Comparison of ENCODE assay signal across 1 cellular context in genomic region chr1:116448785-116449385, GRCh38.
TF ChIP-seq lines count a peak whose summit lies in the region.

No MANE protein-coding gene starts in this region.

TF ChIP-seq in IMR-90, 13 proteins besides CTCF, POLR2A, EP300 and RAD21 (continued from another document):
- TF ChIP-seq SMC3 (IDR thresholded peaks at IDR 0.05; ENCODE audit: low read depth, low read length): no peak
- no peak for TF ChIP-seq RFX5 (IDR thresholded peaks at IDR 0.05; ENCODE audit: low read depth, low read length)
- no peak for TF ChIP-seq FOS (IDR thresholded peaks at IDR 0.05; ENCODE audit: low read depth, low read length)
- TF ChIP-seq RCOR1 (IDR thresholded peaks at IDR 0.05; ENCODE audit: insufficient replicate concordance, low read length): no peak
- TF ChIP-seq NFE2L2 (IDR thresholded peaks at IDR 0.05; ENCODE audit: low read depth, low read length): no peak
- no peak for TF ChIP-seq MAZ (IDR thresholded peaks at IDR 0.05; ENCODE audit: borderline replicate concordance, low read depth, low read length)
